ENCODE assay signal across 8 cellular contexts in genomic region chr16:11076259-11077018, GRCh38.
DNase-seq lines count a peak whose midpoint lies in the region; ATAC-seq lines count a peak whose summit lies in the region.

No MANE protein-coding gene starts in this region.

- POLR2A ChIA-PET in CD8-positive, alpha-beta memory T cell (lab: Charles Lee): no interaction called here

- CTCF ChIA-PET in CD8-positive, alpha-beta memory T cell (lab: Charles Lee): no interaction called here

- no peak overlapping the region for H3K4me3 ChIP-seq in CD8-positive, alpha-beta memory T cell (ENCODE audit: low read length)

- peak overlapping the region; percentile 44 for H3K4me3 Mint-ChIP-seq in natural killer cell treated with Interleukin-12 subunit alpha and Interleukin-12 subunit beta and Interleukin-15 and Interleukin-18, amount 100 ng/mL, for 72 hours
- H3K4me3 Mint-ChIP-seq in CD8-positive, alpha-beta memory T cell: no peak overlapping the region

- H3K36me3 Mint-ChIP-seq in natural killer cell treated with Interleukin-12 subunit alpha and Interleukin-12 subunit beta and Interleukin-15 and Interleukin-18, amount 100 ng/mL, for 72 hours: peaks cover 25% of the 10 kb centered on the region
- H3K36me3 Mint-ChIP-seq in CD8-positive, alpha-beta memory T cell: peaks cover 0 to 55% (median 6%) of the 10 kb centered on the region in 3 donors

- DNase-seq in activated CD4-positive, CD25-positive, alpha-beta regulatory T cell treated with anti-CD3 and anti-CD28 coated beads, Interleukin-2, amount 50 U/mL, for 16 hours (ENCODE audit: low read depth, low spot score): peak; percentile 34
- DNase-seq in natural killer cell treated with Interleukin-12 subunit alpha and Interleukin-12 subunit beta and Interleukin-15 and Interleukin-18, amount 100 ng/mL, for 72 hours (ENCODE audit: low spot score): peak; percentile 69
- no peak for DNase-seq in CD8-positive, alpha-beta memory T cell
- DNase-seq in A172 (ENCODE audit: low spot score) (no peak), NCI-H2081 treated with DMSO at 0.1 percent for 48 hours (lab: John Stamatoyannopoulos, UW) (no peak), COLO829 (ENCODE audit: low spot score) (no peak)

- H3K9me3 ChIP-seq in CD8-positive, alpha-beta memory T cell (ENCODE audit: low read length): no peaks in the 10 kb centered on the region

- no peaks in the 10 kb centered on the region for H3K9me3 Mint-ChIP-seq in natural killer cell treated with Interleukin-12 subunit alpha and Interleukin-12 subunit beta and Interleukin-15 and Interleukin-18, amount 100 ng/mL, for 72 hours
- no peaks in the 10 kb centered on the region for H3K9me3 Mint-ChIP-seq in CD8-positive, alpha-beta memory T cell

- H3K27ac Mint-ChIP-seq in natural killer cell treated with Interleukin-12 subunit alpha and Interleukin-12 subunit beta and Interleukin-15 and Interleukin-18, amount 100 ng/mL, for 72 hours: peak overlapping the region; percentile 61 to 97
- H3K27ac Mint-ChIP-seq in CD8-positive, alpha-beta memory T cell: peak overlapping the region in 4 of 8 donors; percentile 21 to 57 (median 44)

- H3K36me3 ChIP-seq in CD8-positive, alpha-beta memory T cell (ENCODE audit: insufficient read depth, low read length): no peaks in the 10 kb centered on the region

- H3K27me3 ChIP-seq in CD8-positive, alpha-beta memory T cell (ENCODE audit: insufficient read depth, low read length, poor library complexity, severe bottlenecking): no peaks in the 10 kb centered on the region

- no peaks in the 10 kb centered on the region for H3K27me3 Mint-ChIP-seq in natural killer cell treated with Interleukin-12 subunit alpha and Interleukin-12 subunit beta and Interleukin-15 and Interleukin-18, amount 100 ng/mL, for 72 hours
- no peaks in the 10 kb centered on the region for H3K27me3 Mint-ChIP-seq in CD8-positive, alpha-beta memory T cell

- ATAC-seq in GM18519 (IDR thresholded peaks at IDR 0.05; ENCODE audit: low FRiP score, unreplicated experiment): peak; percentile 50
- peak; percentile 79 for ATAC-seq in HG02759 (IDR thresholded peaks at IDR 0.05; ENCODE audit: unreplicated experiment)
- peak; percentile 58 to 67 for ATAC-seq in natural killer cell treated with Interleukin-12 subunit alpha and Interleukin-12 subunit beta and Interleukin-15 and Interleukin-18, amount 100 ng/mL, for 72 hours

- peaks cover 37% of the 10 kb centered on the region for H3K4me1 ChIP-seq in CD8-positive, alpha-beta memory T cell (ENCODE audit: insufficient read depth, low read length)

- H3K4me1 Mint-ChIP-seq in natural killer cell treated with Interleukin-12 subunit alpha and Interleukin-12 subunit beta and Interleukin-15 and Interleukin-18, amount 100 ng/mL, for 72 hours (ENCODE audit: low read depth in 2 of 2): peaks cover 77 to 90% of the 10 kb centered on the region in 2 donors
- peaks cover 2 to 35% (median 28%) of the 10 kb centered on the region in 3 donors for H3K4me1 Mint-ChIP-seq in CD8-positive, alpha-beta memory T cell

- no peak overlapping the region for H3K27ac ChIP-seq in CD8-positive, alpha-beta memory T cell (ENCODE audit: low read depth, low read length)

Comparison
In these comparisons a context has a peak if more than half of its experiments do, and no peak if none do; other contexts are left out.
1. DNase-seq: peak in activated CD4-positive, CD25-positive, alpha-beta regulatory T cell treated with anti-CD3 and anti-CD28 coated beads, Interleukin-2, amount 50 U/mL, for 16 hours (single experiment) and natural killer cell treated with Interleukin-12 subunit alpha and Interleukin-12 subunit beta and Interleukin-15 and Interleukin-18, amount 100 ng/mL, for 72 hours (single experiment); none in CD8-positive, alpha-beta memory T cell (0 of 5), A172 (single experiment), NCI-H2081 treated with DMSO at 0.1 percent for 48 hours (single experiment) and COLO829 (single experiment).
2. Peak in every context shown above with its lines, with median percentiles within 50 percentile points of each other: ATAC-seq.